Comparison of ENCODE assay signal across 9 cellular contexts in genomic region chr2:72862239-72862988, GRCh38. TPM values are rescaled to one million over a fixed set of nuclear protein-coding genes. Genes with fewer than 3 reads are reported as not detected.
DNase-seq lines count a peak whose midpoint lies in the region; ATAC-seq, FAIRE-seq and TF ChIP-seq lines count a peak whose summit lies in the region.
"Had no signal": no experiment of that assay in that cellular context is flagged by ENCODE, and none has a peak within 500 bp of the region (broad histone marks: within the 10 kb centered on the region; RNA-seq: fewer than 3 reads in every experiment).

No MANE protein-coding gene starts in this region.

- FAIRE-seq in GM19239 (lab: Jason Lieb, UNC): peak; percentile 89
- FAIRE-seq: endometrium had no signal

- peaks cover 12% of the 10 kb centered on the region for H3K4me1 ChIP-seq in BLaER1
- H3K4me1 ChIP-seq in colonic mucosa: peaks cover 5% of the 10 kb centered on the region

- H3K9ac ChIP-seq in BLaER1 (no peak overlapping the region), colonic mucosa (ENCODE audit: low read depth in 2 of 2, low read length in 2 of 2) (no peak overlapping the region)

- peak overlapping the region; percentile 73 for H3K4me2 ChIP-seq in BLaER1

- DNase-seq in GM19239 (ENCODE audit: insufficient read length, low spot score): peak; percentile 82
- DNase-seq in NCI-H460 (ENCODE audit: extremely low read depth, low read depth): peak; percentile 88
- DNase-seq in activated CD4-positive, alpha-beta T cell treated with anti-CD3 and anti-CD28 coated beads for 4 hours: peak; percentile 79 to 83
- peak; percentile 90 for DNase-seq in colonic mucosa
- DNase-seq in left kidney (ENCODE audit: low read depth, low spot score): peak; percentile 96
- DNase-seq in stimulated activated CD4-positive, alpha-beta T cell treated with anti-CD3 and anti-CD28 coated beads, Interleukin-2, amount 100 ng/mL, for 4 hours (ENCODE audit: low read depth): peak; percentile 76

- peak; percentile 97 for TF ChIP-seq CTCF in colonic mucosa (IDR thresholded peaks at IDR 0.05)

- H3K27ac ChIP-seq in BLaER1: no peak overlapping the region
- H3K27ac ChIP-seq in colonic mucosa: no peak overlapping the region

- H3K9me3 ChIP-seq in BLaER1: no peaks in the 10 kb centered on the region
- no peaks in the 10 kb centered on the region for H3K9me3 ChIP-seq in colonic mucosa

- H3K4me3 ChIP-seq in BLaER1 (no peak overlapping the region), colonic mucosa (peak overlapping the region; percentile 14)

- H3K36me3 ChIP-seq in BLaER1 (no peaks in the 10 kb centered on the region), colonic mucosa (no peaks in the 10 kb centered on the region)

- intact Hi-C loops in colonic mucosa (cut with DNase I): no loop called here

- peak; percentile 96 for ATAC-seq in HG03432 (IDR thresholded peaks at IDR 0.05; ENCODE audit: unreplicated experiment)

- H4K20me1 ChIP-seq in BLaER1: no peaks in the 10 kb centered on the region

- no peaks in the 10 kb centered on the region for H3K27me3 ChIP-seq in BLaER1
- H3K27me3 ChIP-seq in colonic mucosa: no peaks in the 10 kb centered on the region

RNA-seq across cellular contexts. Expression of gene SPR, which starts 24.8 kb away (rescaled TPM):
- total RNA-seq in NCI-H460 (2014; rRNA removed; shearing (Covaris generic)): 40.1 and 40.6 TPM in 2 replicates
- 69.2 and 80.1 TPM in 2 replicates for polyA plus RNA-seq in NCI-H460 (2014; cell fraction: nucleus; rRNA removed)
- 100 to 1,000 TPM in 1 of 2 donors, 10 to 100 TPM in 1; 79.6 to 129 TPM for total RNA-seq in colonic mucosa

RNA-seq across cellular contexts. Expression of gene EXOC6B, which starts 36.6 kb away (rescaled TPM):
- 7.2 and 8.4 TPM in 2 replicates for total RNA-seq in NCI-H460 (2014; rRNA removed; shearing (Covaris generic))
- polyA plus RNA-seq in NCI-H460 (2014; cell fraction: nucleus; rRNA removed): 5.7 and 8.9 TPM in 2 replicates
- 10 to 100 TPM; 21.3 to 28.8 TPM for total RNA-seq in colonic mucosa

RNA-seq across cellular contexts. Expression of gene EMX1, which starts 54.9 kb away (rescaled TPM):
- not detected in 2 replicates for total RNA-seq in NCI-H460 (2014; rRNA removed; shearing (Covaris generic))
- polyA plus RNA-seq in NCI-H460 (2014; cell fraction: nucleus; rRNA removed): not detected in 2 replicates
- 1 to 10 TPM; 1.1 to 2.0 TPM for total RNA-seq in colonic mucosa
